10 cellular contexts compared by ENCODE assay signal in genomic region chr13:45781553-45782326, GRCh38.
DNase-seq lines count a peak whose midpoint lies in the region; ATAC-seq and TF ChIP-seq lines count a peak whose summit lies in the region.
"Had no signal": no experiment of that assay in that cellular context is flagged by ENCODE, and none has a peak within 500 bp of the region (broad histone marks: within the 10 kb centered on the region; RNA-seq: fewer than 3 reads in every experiment).

No MANE protein-coding gene starts in this region.

- ATAC-seq in sciatic nerve (no peak), GM21381 (IDR thresholded peaks at IDR 0.05; ENCODE audit: unreplicated experiment) (no peak)
- ATAC-seq: foreskin keratinocyte, Panc1 had no signal

- H3K9me3 ChIP-seq in PC-9 (ENCODE audit: insufficient read depth, low read depth) = no peaks in the 10 kb centered on the region

- H3K27ac ChIP-seq in PC-9 = no peak overlapping the region
- H3K27ac ChIP-seq: foreskin keratinocyte had no signal

- peak overlapping the region in 2 of 5 experiments; percentile 27 to 44 for H3K4me3 Mint-ChIP-seq in brain

- no peak for TF ChIP-seq RAD21 in Ishikawa (IDR thresholded peaks at IDR 0.05; ENCODE audit: low read depth)

- POLR2A ChIA-PET in PC-9 (lab: Charles Lee; ENCODE audit: unreplicated experiment) = no interaction called here

- H3K36me3 ChIP-seq in PC-9 (ENCODE audit: low read depth) = no peaks in the 10 kb centered on the region

- H2AFZ ChIP-seq in PC-9 = no peak overlapping the region

- no peaks in the 10 kb centered on the region for H3K4me1 ChIP-seq in PC-9 (replicated peaks; ENCODE audit: insufficient read depth)
- H3K4me1 ChIP-seq: foreskin keratinocyte had no signal

- peak; percentile 68 for TF ChIP-seq EP300 in Ishikawa (IDR thresholded peaks at IDR 0.05; ENCODE audit: borderline replicate concordance)

- H3K4me1 Mint-ChIP-seq in brain = peaks cover 78% of the 10 kb centered on the region

- peak; percentile 59 for DNase-seq in NCI-H2227 (lab: John Stamatoyannopoulos, UW; ENCODE audit: unreplicated experiment)
- DNase-seq in sciatic nerve (ENCODE audit: low spot score) = peak; percentile 61
- no peak for DNase-seq in PC-9
- DNase-seq in activated CD4-positive, alpha-beta T cell treated with anti-CD3 and anti-CD28 coated beads, Interleukin-2, amount 50 U/mL, for 48 hours = no peak
- no peak for DNase-seq in MV-4-11 (lab: John Stamatoyannopoulos, UW)

- no peaks in the 10 kb centered on the region for H4K20me1 ChIP-seq in PC-9 (ENCODE audit: insufficient read depth)

- no TSS peak for BruUV-seq in PC-9 (replicated peaks; lab: Mats Ljungman, UMichigan)

- no peaks in the 10 kb centered on the region for H3K9me2 ChIP-seq in PC-9 (ENCODE audit: insufficient read depth)

- H3K27me3 Mint-ChIP-seq in brain = peaks cover 27% of the 10 kb centered on the region

- H3K4me2 ChIP-seq in PC-9 = no peak overlapping the region

- CTCF ChIA-PET in PC-9 (lab: Charles Lee) = no interaction called here

- H3K9me3 Mint-ChIP-seq in brain = no peaks in the 10 kb centered on the region

- H3K27ac Mint-ChIP-seq in brain = peak overlapping the region in 3 of 5 experiments; percentile 63 to 81 (median 78)

- TF ChIP-seq CTCF in brain (conservative IDR thresholded peaks at IDR 0.05) (no peak), PC-9 (conservative IDR thresholded peaks at IDR 0.05) (no peak)

- H3K36me3 Mint-ChIP-seq in brain = peaks cover 13% of the 10 kb centered on the region

- H3K27me3 ChIP-seq in PC-9 (ENCODE audit: insufficient read depth, low read depth) = peaks cover 66% of the 10 kb centered on the region
- H3K27me3 ChIP-seq: foreskin keratinocyte had no signal

- H3F3A ChIP-seq in PC-9 (ENCODE audit: insufficient read depth, low read depth) = no peaks in the 10 kb centered on the region

- H3K79me2 ChIP-seq in PC-9 (ENCODE audit: low read depth) = no peaks in the 10 kb centered on the region

- no peak overlapping the region for H3K4me3 ChIP-seq in PC-9

- intact Hi-C loops in sciatic nerve (cut with DNase I) = no loop called here
- intact Hi-C loops in PC-9 (cut with micrococcal nuclease; ENCODE audit: unreplicated experiment) = no loop called here

TF ChIP-seq in Ishikawa, 13 proteins besides CTCF, POLR2A, EP300 and RAD21:
- TF ChIP-seq TAF1 (IDR thresholded peaks at IDR 0.05; ENCODE audit: low read depth) = no peak
- peak; percentile 79 for TF ChIP-seq TCF12 (IDR thresholded peaks at IDR 0.05; ENCODE audit: low read depth)
- TF ChIP-seq YY1 (IDR thresholded peaks at IDR 0.05; ENCODE audit: low read depth) = 0 out of 2 replicates have a peak, but pooled peaks have one; percentile 13
- no peak for TF ChIP-seq FOXM1 (IDR thresholded peaks at IDR 0.05; ENCODE audit: borderline replicate concordance, low read depth)
- no peak for TF ChIP-seq CREB1 (IDR thresholded peaks at IDR 0.05; ENCODE audit: low read depth)
- TF ChIP-seq EGR1 (IDR thresholded peaks at IDR 0.05) = 0 out of 2 replicates have a peak, but pooled peaks have one; percentile 39
- TF ChIP-seq NFIC (IDR thresholded peaks at IDR 0.05) = peak; percentile 96
- no peak for TF ChIP-seq CEBPB (IDR thresholded peaks at IDR 0.05)
- no peak for TF ChIP-seq REST (IDR thresholded peaks at IDR 0.05; ENCODE audit: low read depth)
- TF ChIP-seq, protein P1, sequence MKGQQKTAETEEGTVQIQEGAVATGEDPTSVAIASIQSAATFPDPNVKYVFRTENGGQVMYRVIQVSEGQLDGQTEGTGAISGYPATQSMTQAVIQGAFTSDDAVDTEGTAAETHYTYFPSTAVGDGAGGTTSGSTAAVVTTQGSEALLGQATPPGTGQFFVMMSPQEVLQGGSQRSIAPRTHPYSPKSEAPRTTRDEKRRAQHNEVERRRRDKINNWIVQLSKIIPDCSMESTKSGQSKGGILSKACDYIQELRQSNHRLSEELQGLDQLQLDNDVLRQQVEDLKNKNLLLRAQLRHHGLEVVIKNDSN (IDR thresholded peaks at IDR 0.05) = no peak
- peak; percentile 58 for TF ChIP-seq TEAD4 (IDR thresholded peaks at IDR 0.05)
- TF ChIP-seq ZBTB7A (IDR thresholded peaks at IDR 0.05; ENCODE audit: low read depth) = no peak
- TF ChIP-seq, protein P2, sequence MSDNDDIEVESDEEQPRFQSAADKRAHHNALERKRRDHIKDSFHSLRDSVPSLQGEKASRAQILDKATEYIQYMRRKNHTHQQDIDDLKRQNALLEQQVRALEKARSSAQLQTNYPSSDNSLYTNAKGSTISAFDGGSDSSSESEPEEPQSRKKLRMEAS (IDR thresholded peaks at IDR 0.05) = no peak

Comparison
In these comparisons a context has a peak if more than half of its experiments do, and no peak if none do; other contexts are left out.
1. DNase-seq: peak in NCI-H2227 (single experiment) and sciatic nerve (single experiment); none in PC-9 (0 of 2), activated CD4-positive, alpha-beta T cell treated with anti-CD3 and anti-CD28 coated beads, Interleukin-2, amount 50 U/mL, for 48 hours (0 of 2) and MV-4-11 (single experiment).